Comparison of ENCODE assay signal across 8 cellular contexts in the genomic region with DNA sequence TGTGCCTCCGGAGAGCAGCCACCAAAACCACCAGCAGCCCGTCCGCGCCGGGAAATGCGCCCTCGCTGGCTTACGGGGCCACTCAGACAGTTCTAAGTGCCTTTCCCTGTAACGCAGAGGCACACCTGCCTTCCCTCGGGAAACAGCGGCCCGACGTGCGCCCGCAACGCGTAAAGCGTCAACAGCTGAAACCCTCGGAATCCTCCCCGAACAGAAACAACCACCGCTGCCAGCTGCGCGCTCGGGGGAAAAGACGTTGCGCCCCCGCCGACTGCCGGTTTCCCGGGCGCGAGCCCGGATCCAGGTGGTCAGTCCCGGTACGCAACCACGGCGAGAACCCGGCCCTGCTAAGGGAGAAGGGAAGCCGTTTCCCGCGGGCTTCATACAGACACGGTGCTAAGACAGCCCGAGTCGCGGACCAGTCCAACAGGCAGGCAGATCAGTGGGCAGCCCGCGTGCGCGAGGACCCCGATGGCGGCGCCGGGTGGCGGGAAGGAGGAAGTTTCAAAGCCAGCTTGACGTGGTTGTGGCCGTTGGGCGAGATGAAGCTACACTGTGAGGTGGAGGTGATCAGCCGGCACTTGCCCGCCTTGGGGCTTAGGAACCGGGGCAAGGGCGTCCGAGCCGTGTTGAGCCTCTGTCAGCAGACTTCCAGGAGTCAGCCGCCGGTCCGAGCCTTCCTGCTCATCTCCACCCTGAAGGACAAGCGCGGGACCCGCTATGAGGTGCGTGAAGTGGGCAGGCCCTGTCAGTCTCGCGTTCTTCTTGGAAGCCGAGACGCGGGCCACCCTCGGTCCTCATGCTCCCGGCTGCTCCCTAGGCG. TPM values are rescaled to one million over a fixed set of nuclear protein-coding genes. Genes with fewer than 3 reads are reported as not detected.
DNase-seq lines count a peak whose midpoint lies in the region; ATAC-seq and TF ChIP-seq lines count a peak whose summit lies in the region.

A gene with protein sequence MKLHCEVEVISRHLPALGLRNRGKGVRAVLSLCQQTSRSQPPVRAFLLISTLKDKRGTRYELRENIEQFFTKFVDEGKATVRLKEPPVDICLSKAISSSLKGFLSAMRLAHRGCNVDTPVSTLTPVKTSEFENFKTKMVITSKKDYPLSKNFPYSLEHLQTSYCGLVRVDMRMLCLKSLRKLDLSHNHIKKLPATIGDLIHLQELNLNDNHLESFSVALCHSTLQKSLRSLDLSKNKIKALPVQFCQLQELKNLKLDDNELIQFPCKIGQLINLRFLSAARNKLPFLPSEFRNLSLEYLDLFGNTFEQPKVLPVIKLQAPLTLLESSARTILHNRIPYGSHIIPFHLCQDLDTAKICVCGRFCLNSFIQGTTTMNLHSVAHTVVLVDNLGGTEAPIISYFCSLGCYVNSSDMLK (plus strand): TSS at position 462 of the 823 bp plus-strand sequence. CDS start 81 bp downstream, at position 543.

- H3K4me1 ChIP-seq in GM23338 (ENCODE audit: insufficient read depth), result 0 out of 2 replicates have a peak, but pooled peaks cover 5% of the 10 kb centered on the region

- H3K9me3 Mint-ChIP-seq in GM23338 (no peaks in the 10 kb centered on the region), nephron progenitor cell (no peaks in the 10 kb centered on the region)
- H3K9me3 Mint-ChIP-seq in stimulated activated naive CD8-positive, alpha-beta T cell treated with anti-CD3 and anti-CD28 coated beads, Interleukin-15, Interleukin-2, amounts not matched to agents 100 ng/mL and 50 ng/mL, for 24 hours, result no peaks in the 10 kb centered on the region

- no peaks in the 10 kb centered on the region for H3K27me3 ChIP-seq in GM23338 (ENCODE audit: insufficient read depth)

- no peaks in the 10 kb centered on the region for H4K20me1 ChIP-seq in GM23338 (replicated peaks; ENCODE audit: insufficient read depth)

- peak within 1 kb of the TSS; percentile 94 for H3K4me3 Mint-ChIP-seq in GM23338
- peak within 1 kb of the TSS; percentile 95 for H3K4me3 Mint-ChIP-seq in nephron progenitor cell
- H3K4me3 Mint-ChIP-seq in stimulated activated naive CD8-positive, alpha-beta T cell treated with anti-CD3 and anti-CD28 coated beads, Interleukin-15, Interleukin-2, amounts not matched to agents 100 ng/mL and 50 ng/mL, for 24 hours, result peak within 1 kb of the TSS; percentile 98

- H3K27ac ChIP-seq in GM23338 (ENCODE audit: low read depth), result peak within 1 kb of the TSS; percentile 92

- peak within 1 kb of the TSS; percentile 80 for H2AFZ ChIP-seq in GM23338

- peak within 1 kb of the TSS; percentile 83 for H3K4me2 ChIP-seq in GM23338

- DNase-seq in Daoy (ENCODE audit: low read depth), result peak; percentile 92
- peak; percentile 85 for DNase-seq in GM23338 (ENCODE audit: low spot score)
- DNase-seq in LHCN-M2 (ENCODE audit: low read depth), result peak; percentile 83
- DNase-seq in RPMI8226, result peak; percentile 82
- peak; percentile 87 for DNase-seq in activated effector memory CD4-positive, alpha-beta T cell treated with Interleukin-2 at 50 U/mL for 16 hours
- DNase-seq in fibroblast of pulmonary artery (ENCODE audit: low read depth), result peak; percentile 81
- peak; percentile 89 for DNase-seq in nephron progenitor cell

- H3K9me2 ChIP-seq in GM23338 (ENCODE audit: insufficient read depth), result no peaks in the 10 kb centered on the region

- H3K27me3 Mint-ChIP-seq in GM23338 (ENCODE audit: insufficient read depth, low read depth, poor library complexity) (peaks cover 20% of the 10 kb centered on the region), nephron progenitor cell (ENCODE audit: low read depth, poor library complexity) (no peaks in the 10 kb centered on the region)
- no peaks in the 10 kb centered on the region for H3K27me3 Mint-ChIP-seq in stimulated activated naive CD8-positive, alpha-beta T cell treated with anti-CD3 and anti-CD28 coated beads, Interleukin-15, Interleukin-2, amounts not matched to agents 100 ng/mL and 50 ng/mL, for 24 hours

- peaks cover 8% of the 10 kb centered on the region for H3F3A ChIP-seq in GM23338 (replicated peaks; ENCODE audit: low read depth)

- no peak for TF ChIP-seq CTCF in GM23338 (conservative IDR thresholded peaks at IDR 0.05; ENCODE audit: low read depth in 2 of 2)
- TF ChIP-seq CTCF in fibroblast of pulmonary artery (IDR thresholded peaks at IDR 0.05; ENCODE audit: low read length, missing control alignments), result no peak
- no peak for TF ChIP-seq CTCF in nephron progenitor cell (IDR thresholded peaks at IDR 0.05)

- H3K36me3 ChIP-seq in GM23338 (ENCODE audit: insufficient read depth), result peaks cover 12% of the 10 kb centered on the region; the same call in 1 of the 2 replicates

- peaks cover 9% of the 10 kb centered on the region; the same call in 2 of the 3 replicates for H3K4me1 Mint-ChIP-seq in GM23338
- peaks cover 45% of the 10 kb centered on the region for H3K4me1 Mint-ChIP-seq in nephron progenitor cell
- peaks cover 33% of the 10 kb centered on the region for H3K4me1 Mint-ChIP-seq in stimulated activated naive CD8-positive, alpha-beta T cell treated with anti-CD3 and anti-CD28 coated beads, Interleukin-15, Interleukin-2, amounts not matched to agents 100 ng/mL and 50 ng/mL, for 24 hours (ENCODE audit: low read depth)

- peak within 1 kb of the TSS; percentile 95 for H3K27ac Mint-ChIP-seq in GM23338
- peak within 1 kb of the TSS; percentile 97 for H3K27ac Mint-ChIP-seq in nephron progenitor cell
- H3K27ac Mint-ChIP-seq in stimulated activated naive CD8-positive, alpha-beta T cell treated with anti-CD3 and anti-CD28 coated beads, Interleukin-15, Interleukin-2, amounts not matched to agents 100 ng/mL and 50 ng/mL, for 24 hours, result peak within 1 kb of the TSS; percentile 96

- ATAC-seq in GM23338, result peak; percentile 80

- H3K4me3 ChIP-seq in GM23338 (peak within 1 kb of the TSS; percentile 97), fibroblast of pulmonary artery (replicated peaks; ENCODE audit: low read depth, low read length) (peak within 1 kb of the TSS; percentile 93)

- H3K36me3 Mint-ChIP-seq in GM23338 (ENCODE audit: low read depth) (peaks cover 19% of the 10 kb centered on the region), nephron progenitor cell (ENCODE audit: low read depth) (no peaks in the 10 kb centered on the region)
- peaks cover 28% of the 10 kb centered on the region for H3K36me3 Mint-ChIP-seq in stimulated activated naive CD8-positive, alpha-beta T cell treated with anti-CD3 and anti-CD28 coated beads, Interleukin-15, Interleukin-2, amounts not matched to agents 100 ng/mL and 50 ng/mL, for 24 hours (ENCODE audit: low read depth)

- peaks cover 34% of the 10 kb centered on the region for H3K79me2 ChIP-seq in GM23338 (replicated peaks; ENCODE audit: insufficient read depth)

TF ChIP-seq in GM23338, 12 proteins besides CTCF, POLR2A, EP300 and RAD21 (continues in another document):
- TF ChIP-seq POLR2AphosphoS5 (IDR thresholded peaks at IDR 0.05; ENCODE audit: low read depth) (peak; percentile 77), CREB1 (CRISPR knock-in tag; IDR thresholded peaks at IDR 0.05; ENCODE audit: low read depth) (peak; percentile 53), NANOG (IDR thresholded peaks at IDR 0.05; ENCODE audit: borderline replicate concordance) (no peak), ZNF114 (CRISPR knock-in tag; IDR thresholded peaks at IDR 0.05) (no peak), EZH2 (IDR thresholded peaks at IDR 0.05; ENCODE audit: low read depth, unreplicated experiment) (no peak)
- TF ChIP-seq, protein P1, sequence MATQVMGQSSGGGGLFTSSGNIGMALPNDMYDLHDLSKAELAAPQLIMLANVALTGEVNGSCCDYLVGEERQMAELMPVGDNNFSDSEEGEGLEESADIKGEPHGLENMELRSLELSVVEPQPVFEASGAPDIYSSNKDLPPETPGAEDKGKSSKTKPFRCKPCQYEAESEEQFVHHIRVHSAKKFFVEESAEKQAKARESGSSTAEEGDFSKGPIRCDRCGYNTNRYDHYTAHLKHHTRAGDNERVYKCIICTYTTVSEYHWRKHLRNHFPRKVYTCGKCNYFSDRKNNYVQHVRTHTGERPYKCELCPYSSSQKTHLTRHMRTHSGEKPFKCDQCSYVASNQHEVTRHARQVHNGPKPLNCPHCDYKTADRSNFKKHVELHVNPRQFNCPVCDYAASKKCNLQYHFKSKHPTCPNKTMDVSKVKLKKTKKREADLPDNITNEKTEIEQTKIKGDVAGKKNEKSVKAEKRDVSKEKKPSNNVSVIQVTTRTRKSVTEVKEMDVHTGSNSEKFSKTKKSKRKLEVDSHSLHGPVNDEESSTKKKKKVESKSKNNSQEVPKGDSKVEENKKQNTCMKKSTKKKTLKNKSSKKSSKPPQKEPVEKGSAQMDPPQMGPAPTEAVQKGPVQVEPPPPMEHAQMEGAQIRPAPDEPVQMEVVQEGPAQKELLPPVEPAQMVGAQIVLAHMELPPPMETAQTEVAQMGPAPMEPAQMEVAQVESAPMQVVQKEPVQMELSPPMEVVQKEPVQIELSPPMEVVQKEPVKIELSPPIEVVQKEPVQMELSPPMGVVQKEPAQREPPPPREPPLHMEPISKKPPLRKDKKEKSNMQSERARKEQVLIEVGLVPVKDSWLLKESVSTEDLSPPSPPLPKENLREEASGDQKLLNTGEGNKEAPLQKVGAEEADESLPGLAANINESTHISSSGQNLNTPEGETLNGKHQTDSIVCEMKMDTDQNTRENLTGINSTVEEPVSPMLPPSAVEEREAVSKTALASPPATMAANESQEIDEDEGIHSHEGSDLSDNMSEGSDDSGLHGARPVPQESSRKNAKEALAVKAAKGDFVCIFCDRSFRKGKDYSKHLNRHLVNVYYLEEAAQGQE (IDR thresholded peaks at IDR 0.05; ENCODE audit: unreplicated experiment), result no peak

RNA-seq across cellular contexts. Expression of the gene that starts here (rescaled TPM):
- total RNA-seq in Daoy (2014; rRNA removed; shearing (Covaris generic)), result 48.5 and 51.2 TPM in 2 replicates
- 27.8 and 31.8 TPM in 2 replicates for total RNA-seq in GM23338 (2014; rRNA removed; shearing (Covaris generic))
- 37.7 and 41.9 TPM in 2 replicates for polyA plus RNA-seq in GM23338 (2016; fragmentation: Nextera tagmentation; extraction: Ambion mirVana)
- 42.8 and 46.1 TPM in 2 replicates for total RNA-seq in LHCN-M2 (2014; rRNA removed)
- polyA plus RNA-seq in LHCN-M2 (2012), result 23.4 TPM

Comparison
In these comparisons a context has a peak if more than half of its experiments do, and no peak if none do; other contexts are left out.
1. Peak in every context shown above with its lines: DNase-seq, ATAC-seq, H3K4me3 ChIP-seq and H3K27ac ChIP-seq.